Comparison of ENCODE assay signal across 3 cellular contexts in the genomic region with DNA sequence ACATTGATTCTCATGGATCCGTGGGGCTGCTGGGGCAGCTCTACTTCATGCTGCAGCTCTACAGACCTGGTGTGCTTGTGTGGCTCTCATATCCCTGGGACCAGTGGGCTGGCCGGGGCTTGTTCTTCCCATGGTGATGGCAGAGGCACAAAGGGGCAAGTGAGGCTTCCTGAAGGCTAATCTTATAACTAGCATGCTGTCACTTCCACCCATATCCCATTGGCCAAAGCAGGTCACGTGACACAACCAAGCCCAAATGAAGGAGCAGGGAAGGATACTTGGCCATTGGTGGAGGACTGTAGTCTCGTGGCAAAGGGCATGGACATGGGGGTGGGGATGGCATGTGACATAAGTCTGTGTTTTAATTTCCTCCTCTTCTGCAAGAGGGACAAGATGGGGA.
A peak's percentile ranks its signal among the peaks of the same experiment; 100 is the strongest.
TF ChIP-seq lines count a peak whose summit lies in the region.

No MANE protein-coding gene starts in this region.

TF ChIP-seq in A549, 52 proteins besides CTCF, POLR2A, EP300 and RAD21:
- TF ChIP-seq, protein P1, sequence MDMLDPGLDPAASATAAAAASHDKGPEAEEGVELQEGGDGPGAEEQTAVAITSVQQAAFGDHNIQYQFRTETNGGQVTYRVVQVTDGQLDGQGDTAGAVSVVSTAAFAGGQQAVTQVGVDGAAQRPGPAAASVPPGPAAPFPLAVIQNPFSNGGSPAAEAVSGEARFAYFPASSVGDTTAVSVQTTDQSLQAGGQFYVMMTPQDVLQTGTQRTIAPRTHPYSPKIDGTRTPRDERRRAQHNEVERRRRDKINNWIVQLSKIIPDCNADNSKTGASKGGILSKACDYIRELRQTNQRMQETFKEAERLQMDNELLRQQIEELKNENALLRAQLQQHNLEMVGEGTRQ (IDR thresholded peaks at IDR 0.05): peak; percentile 63
- TF ChIP-seq CBX8 (IDR thresholded peaks at IDR 0.05): no peak

TF ChIP-seq in IMR-90, 13 proteins besides CTCF, POLR2A, EP300 and RAD21:
- TF ChIP-seq SMC3 (IDR thresholded peaks at IDR 0.05; ENCODE audit: low read depth, low read length) (no peak), CEBPB (IDR thresholded peaks at IDR 0.05; ENCODE audit: low read depth, low read length) (no peak), CHD1 (IDR thresholded peaks at IDR 0.05; ENCODE audit: low read depth, low read length) (no peak), FOS (IDR thresholded peaks at IDR 0.05; ENCODE audit: low read depth, low read length) (no peak), RFX5 (IDR thresholded peaks at IDR 0.05; ENCODE audit: low read depth, low read length) (no peak), MXI1 (IDR thresholded peaks at IDR 0.05; ENCODE audit: borderline replicate concordance, low read depth, low read length) (no peak), BHLHE40 (IDR thresholded peaks at IDR 0.05; ENCODE audit: low read depth, low read length) (no peak), NFE2L2 (IDR thresholded peaks at IDR 0.05; ENCODE audit: low read depth, low read length) (no peak), MAFK (IDR thresholded peaks at IDR 0.05; ENCODE audit: low read depth, low read length) (no peak), ELK1 (IDR thresholded peaks at IDR 0.05; ENCODE audit: borderline replicate concordance, low read depth, low read length) (no peak), RCOR1 (IDR thresholded peaks at IDR 0.05; ENCODE audit: insufficient replicate concordance, low read length) (no peak), MAZ (IDR thresholded peaks at IDR 0.05; ENCODE audit: borderline replicate concordance, low read depth, low read length) (no peak)
- TF ChIP-seq, protein P1 (IDR thresholded peaks at IDR 0.05; ENCODE audit: low read depth, low read length): no peak; the same call in 1 of the 2 replicates

TF ChIP-seq in GM12878, 131 proteins besides CTCF, POLR2A, EP300 and RAD21:
- TF ChIP-seq MTA3 (IDR thresholded peaks at IDR 0.05; ENCODE audit: borderline replicate concordance, low read length): no peak
- TF ChIP-seq PBX3 (IDR thresholded peaks at IDR 0.05; ENCODE audit: insufficient replicate concordance, low read depth, low read length): no peak
- TF ChIP-seq, protein P2, sequence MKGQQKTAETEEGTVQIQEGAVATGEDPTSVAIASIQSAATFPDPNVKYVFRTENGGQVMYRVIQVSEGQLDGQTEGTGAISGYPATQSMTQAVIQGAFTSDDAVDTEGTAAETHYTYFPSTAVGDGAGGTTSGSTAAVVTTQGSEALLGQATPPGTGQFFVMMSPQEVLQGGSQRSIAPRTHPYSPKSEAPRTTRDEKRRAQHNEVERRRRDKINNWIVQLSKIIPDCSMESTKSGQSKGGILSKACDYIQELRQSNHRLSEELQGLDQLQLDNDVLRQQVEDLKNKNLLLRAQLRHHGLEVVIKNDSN (IDR thresholded peaks at IDR 0.05; ENCODE audit: borderline replicate concordance, extremely low read length, insufficient read depth, low read depth, low read length): peak; percentile 51
- no peak for TF ChIP-seq CBX3 (IDR thresholded peaks at IDR 0.05; ENCODE audit: borderline replicate concordance, low read depth)
- TF ChIP-seq BHLHE40 (IDR thresholded peaks at IDR 0.05; ENCODE audit: borderline replicate concordance in 1 of 2, low read depth in 2 of 2, low read length in 1 of 2): peak in 1 of 2 experiments; percentile 30; a peak in 1 of 4 replicates
- peak; percentile 72 for TF ChIP-seq RAD51 (IDR thresholded peaks at IDR 0.05)
